ENCODE assay signal across 8 cellular contexts in genomic region chr18:21739604-21740473, GRCh38. TPM values are rescaled to one million over a fixed set of nuclear protein-coding genes. Genes with fewer than 3 reads are reported as not detected.
A peak's percentile ranks its signal among the peaks of the same experiment; 100 is the strongest.
DNase-seq lines count a peak whose midpoint lies in the region; ATAC-seq, FAIRE-seq and TF ChIP-seq lines count a peak whose summit lies in the region.

No MANE protein-coding gene starts in this region.

- TF ChIP-seq EP300 in A549 (IDR thresholded peaks at IDR 0.05), result no peak

- H3K27ac ChIP-seq in A549, result peak overlapping the region; percentile 34 to 72; a peak in 5 of 6 replicates
- H3K27ac ChIP-seq in VCaP, result peak overlapping the region; percentile 95
- H3K27ac ChIP-seq in cardiac muscle cell, result peak overlapping the region; percentile 61

- DNase-seq in A549 (ENCODE audit: low read depth in 1 of 2, low spot score in 1 of 2) (no peak), cardiac muscle cell (ENCODE audit: low read depth in 1 of 2, low spot score in 1 of 2) (peak in 1 of 2 donors; percentile 24), T-helper 9 cell (no peak), GM19238 (ENCODE audit: insufficient read length, low spot score) (no peak)

- H3K9me3 ChIP-seq in A549, result no peaks in the 10 kb centered on the region; the same call in 2 of the 3 replicates
- no peaks in the 10 kb centered on the region for H3K9me3 ChIP-seq in cardiac muscle cell (ENCODE audit: low read depth)
- no peaks in the 10 kb centered on the region for H3K9me3 ChIP-seq in skeletal muscle satellite cell (replicated peaks; ENCODE audit: low read length)

- H3K36me3 ChIP-seq in cardiac muscle cell (no peaks in the 10 kb centered on the region), skeletal muscle satellite cell (ENCODE audit: insufficient read depth, low read length) (no peaks in the 10 kb centered on the region)

- no peaks in the 10 kb centered on the region for H3K27me3 ChIP-seq in cardiac muscle cell
- H3K27me3 ChIP-seq in skeletal muscle satellite cell (ENCODE audit: control insufficient read depth, insufficient read depth, low read length), result no peaks in the 10 kb centered on the region

- no peak for TF ChIP-seq RAD21 in A549 (conservative IDR thresholded peaks at IDR 0.05 in 1 of 2, IDR thresholded peaks at IDR 0.05 in 1 of 2)

- peak overlapping the region; percentile 98 for H3K9ac ChIP-seq in skeletal muscle satellite cell (ENCODE audit: low read depth, low read length)

- FAIRE-seq in A549 (lab: Jason Lieb, UNC), result no peak

- H3K4me3 ChIP-seq in A549 (peak overlapping the region; percentile 30; the same call in 2 of the 3 replicates), cardiac muscle cell (peak overlapping the region; percentile 12), skeletal muscle satellite cell (ENCODE audit: low read length) (peak overlapping the region; percentile 99)

- H3K4me2 ChIP-seq in A549, result peak overlapping the region; percentile 69
- H3K4me2 ChIP-seq in skeletal muscle satellite cell (ENCODE audit: low read length), result peak overlapping the region; percentile 85

- POLR2A ChIA-PET in A549 (lab: Yijun Ruan, JAX), result interaction anchor here (0.7 to 1.8 kb wide), 4 partner anchors 12 to 1887 kb away, joined by 3 to 17 read pairs (median 6); partner anchors contain the start of genes ABHD3 and ESCO1

- 72% methylated on average over 19 of the region's 19 CpGs for WGBS in A549 (ENCODE audit: missing lambda C conversion rate)

- H3K4me1 ChIP-seq in A549 (peaks cover 8% of the 10 kb centered on the region; the same call in 2 of the 3 replicates), cardiac muscle cell (ENCODE audit: low read depth) (peaks cover 10% of the 10 kb centered on the region), skeletal muscle satellite cell (ENCODE audit: control insufficient read depth, insufficient read depth, low read length) (peaks cover 8% of the 10 kb centered on the region)

- ATAC-seq in A549 (peak in 1 of 2 experiments; percentile 52; a peak in 3 of 6 replicates), GM19025 (IDR thresholded peaks at IDR 0.05; ENCODE audit: low read depth, unreplicated experiment) (peak; percentile 3), HG03175 (IDR thresholded peaks at IDR 0.05; ENCODE audit: unreplicated experiment) (peak; percentile 6)

- TF ChIP-seq CTCF in A549 (IDR thresholded peaks at IDR 0.05) (no peak), VCaP (conservative IDR thresholded peaks at IDR 0.05) (no peak), cardiac muscle cell (IDR thresholded peaks at IDR 0.05; ENCODE audit: low read depth, low read length) (no peak)

- CTCF ChIA-PET in A549 (lab: Yijun Ruan, JAX), result interaction anchor here (0.6 to 0.9 kb wide), 3 partner anchors 11 to 375 kb away, joined by 3 to 4 read pairs (median 4); partner anchors contain the start of gene ABHD3

- no peak for TF ChIP-seq POLR2A in A549 (IDR thresholded peaks at IDR 0.05; ENCODE audit: low read length)

TF ChIP-seq in A549, 52 proteins besides CTCF, POLR2A, EP300 and RAD21:
- no peak for TF ChIP-seq SMC3 (IDR thresholded peaks at IDR 0.05)
- TF ChIP-seq JUN (IDR thresholded peaks at IDR 0.05), result no peak

RNA-seq across cellular contexts. Expression of gene MIB1, which starts 0.8 kb away (rescaled TPM):
- 20.3 and 22.2 TPM in 2 replicates for polyA plus RNA-seq in A549 (2011; rRNA removed)
- polyA plus RNA-seq in A549 (2012; cell fraction: cytosol; rRNA removed), result 1.8 and 2.0 TPM in 2 replicates
- 1.5 and 2.3 TPM in 2 replicates for polyA plus RNA-seq in A549 (2012; cell fraction: nucleus; rRNA removed)
- 8.4 to 9.7 TPM (median 9.6 TPM) in 3 replicates for polyA plus RNA-seq in A549 (2017; fragmentation: RNase III; extraction: RNeasy Plus Mini Kit Qiagen cat#74134 plus additional on column Dnase treatment)
- polyA minus RNA-seq in A549 (2011; rRNA and poly(A)+ RNA removed), result 51.8 and 53.5 TPM in 2 replicates
- 32.2 and 46.8 TPM in 2 replicates for total RNA-seq in cardiac muscle cell
- polyA plus RNA-seq in cardiac muscle cell, result 8.9 and 12.8 TPM in 2 replicates
- 26.4 and 37.0 TPM in 2 replicates for total RNA-seq in skeletal muscle satellite cell (2012; rRNA removed)

RNA-seq across cellular contexts. Expression of gene ABHD3, which starts 35.3 kb away (rescaled TPM):
- polyA plus RNA-seq in A549 (2011; rRNA removed) (24.4 and 24.7 TPM in 2 replicates), A549 (2017; fragmentation: RNase III; extraction: RNeasy Plus Mini Kit Qiagen cat#74134 plus additional on column Dnase treatment) (20.9 to 28.0 TPM (median 23.7 TPM) in 3 replicates), cardiac muscle cell (10.9 and 11.0 TPM in 2 replicates)
- 14.5 and 15.6 TPM in 2 replicates for polyA plus RNA-seq in A549 (2012; cell fraction: cytosol; rRNA removed)
- polyA plus RNA-seq in A549 (2012; cell fraction: nucleus; rRNA removed), result 15.9 and 21.2 TPM in 2 replicates
- polyA minus RNA-seq in A549 (2011; rRNA and poly(A)+ RNA removed), result 10.6 and 14.1 TPM in 2 replicates
- 5.2 and 5.7 TPM in 2 replicates for total RNA-seq in cardiac muscle cell
- 6.8 TPM in 2 replicates for total RNA-seq in skeletal muscle satellite cell (2012; rRNA removed)

Comparison
In these comparisons a context has a peak if more than half of its experiments do, and no peak if none do; other contexts are left out.
1. H3K4me3 ChIP-seq: peak in every context shown above with its lines; median percentile 99 in skeletal muscle satellite cell; 30 in A549; 12 in cardiac muscle cell.